ENCODE assay signal across 14 cellular contexts in genomic region chr9:96386157-96386556, GRCh38. TPM values are rescaled to one million over a fixed set of nuclear protein-coding genes. Genes with fewer than 3 reads are reported as not detected.
DNase-seq lines count a peak whose midpoint lies in the region; ATAC-seq, FAIRE-seq and TF ChIP-seq lines count a peak whose summit lies in the region.
"Had no signal": no experiment of that assay in that cellular context is flagged by ENCODE, and none has a peak within 500 bp of the region (broad histone marks: within the 10 kb centered on the region; RNA-seq: fewer than 3 reads in every experiment).

No MANE protein-coding gene starts in this region.

- intact Hi-C loops in K562 (cut with micrococcal nuclease), result no loop called here

- H3K27me3 ChIP-seq in SK-N-SH (ENCODE audit: insufficient read depth) (no peaks in the 10 kb centered on the region), K562 (ENCODE audit: control insufficient read depth in 2 of 2, insufficient read depth in 2 of 2, low read length in 2 of 2) (no peaks in the 10 kb centered on the region), liver (ENCODE audit: control insufficient read depth in 4 of 4, insufficient read depth in 4 of 4, low read length in 3 of 4) (no peaks in the 10 kb centered on the region), foreskin keratinocyte (no peaks in the 10 kb centered on the region)

- TF ChIP-seq RAD21 in SK-N-SH (IDR thresholded peaks at IDR 0.05; ENCODE audit: low read length) (no peak), K562 (CRISPR knock-in tag; conservative IDR thresholded peaks at IDR 0.05 in 1 of 2, IDR thresholded peaks at IDR 0.05 in 1 of 2) (no peak), liver (IDR thresholded peaks at IDR 0.05) (no peak)

- H3K4me2 ChIP-seq in SK-N-SH (no peak overlapping the region), K562 (ENCODE audit: insufficient read depth, low read length) (no peak overlapping the region)
- H3K4me2 ChIP-seq: BLaER1 treated with 17β-estradiol and CSF1 and Interleukin-3, amounts not matched to agents 10 nM and 100 nM had no signal

- DNase-seq in SK-N-SH, result no peak
- DNase-seq in K562 (ENCODE audit: extremely low read depth in 1 of 4, low spot score in 3 of 4), result no peak
- no peak for DNase-seq in foreskin keratinocyte
- DNase-seq: ACHN; CD4-positive, alpha-beta memory T cell; DND-41; GF-D8; GM23248 had no signal

- H3K4me3 ChIP-seq in SK-N-SH (ENCODE audit: low read depth in 2 of 2, low read length in 1 of 2) (no peak overlapping the region), K562 (no peak overlapping the region), liver (ENCODE audit: low read depth in 1 of 3, low read length in 3 of 3) (no peak overlapping the region)
- H3K4me3 ChIP-seq: BLaER1 treated with 17β-estradiol and CSF1 and Interleukin-3, amounts not matched to agents 10 nM and 100 nM; GM23248 had no signal

- in situ Hi-C loops in K562 (cut with MboI), result no loop called here

- FAIRE-seq in G401.6 (lab: Jason Lieb, UNC) (peak; percentile 70), K562 (lab: Jason Lieb, UNC) (peak; percentile 15)

- CTCF ChIA-PET in SK-N-SH (lab: Yijun Ruan, JAX) (interaction anchor here (1.0 to 1.1 kb wide), 3 partner anchors 9 to 280 kb away, joined by 3 to 4 read pairs (median 3); no protein-coding TSS in a partner anchor), K562 (lab: Yijun Ruan, JAX; ENCODE audit: low intra/inter-chr PET ratio) (no interaction called here)

- no peaks in the 10 kb centered on the region for H3K9me1 ChIP-seq in K562 (ENCODE audit: control insufficient read depth, insufficient read depth, low read length)

- peaks cover 5% of the 10 kb centered on the region for H3F3A ChIP-seq in SK-N-SH (replicated peaks; ENCODE audit: insufficient read depth)

- peak overlapping the region; percentile 27; the same call in 1 of the 2 replicates for H2AFZ ChIP-seq in SK-N-SH (ENCODE audit: low read depth)
- no peak overlapping the region for H2AFZ ChIP-seq in K562 (ENCODE audit: low read depth, low read length)
- H2AFZ ChIP-seq: GM23248 had no signal

- H3K4me1 ChIP-seq in SK-N-SH (ENCODE audit: control insufficient read depth in 1 of 2, insufficient read depth in 2 of 2, low read depth in 1 of 2, low read length in 1 of 2), result peaks cover 9 to 18% of the 10 kb centered on the region in 2 experiments; a peak in 3 of 4 replicates
- H3K4me1 ChIP-seq in K562 (replicated peaks in 1 of 2; ENCODE audit: control insufficient read depth in 2 of 2, insufficient read depth in 2 of 2, low read length in 2 of 2), result peaks cover 9 to 13% of the 10 kb centered on the region in 2 experiments; a peak in 3 of 5 replicates
- peaks cover 8 to 50% (median 33%) of the 10 kb centered on the region in 4 donors for H3K4me1 ChIP-seq in liver (ENCODE audit: control insufficient read depth in 4 of 4, insufficient read depth in 4 of 4, low read length in 3 of 4)
- H3K4me1 ChIP-seq in foreskin keratinocyte, result peaks cover 5% of the 10 kb centered on the region

- no peaks in the 10 kb centered on the region for H3K9me3 ChIP-seq in SK-N-SH
- H3K9me3 ChIP-seq in K562 (replicated peaks; ENCODE audit: control insufficient read depth, insufficient read depth, low read depth, low read length), result no peaks in the 10 kb centered on the region
- no peaks in the 10 kb centered on the region for H3K9me3 ChIP-seq in liver (ENCODE audit: control insufficient read depth in 4 of 4, low read length in 3 of 4)
- H3K9me3 ChIP-seq: BLaER1 treated with 17β-estradiol and CSF1 and Interleukin-3, amounts not matched to agents 10 nM and 100 nM had no signal

- POLR2A ChIA-PET in SK-N-SH (lab: Yijun Ruan, JAX) (no interaction called here), K562 (lab: Yijun Ruan, JAX) (no interaction called here)

- BruUV-seq in K562 (replicated peaks; lab: Mats Ljungman, UMichigan), result no TSS peak

- H3K9ac ChIP-seq in SK-N-SH (no peak overlapping the region), K562 (ENCODE audit: insufficient read depth in 1 of 2, low read depth in 2 of 2, low read length in 2 of 2) (no peak overlapping the region), liver (ENCODE audit: low read depth in 1 of 2, low read length in 2 of 2) (no peak overlapping the region)
- H3K9ac ChIP-seq: BLaER1 treated with 17β-estradiol and CSF1 and Interleukin-3, amounts not matched to agents 10 nM and 100 nM; GM23248 had no signal

- peaks cover 16 to 17% of the 10 kb centered on the region in 2 experiments for H3K36me3 ChIP-seq in SK-N-SH (replicated peaks in 1 of 2; ENCODE audit: control insufficient read depth in 1 of 2, insufficient read depth in 2 of 2, low read length in 1 of 2)
- peaks cover 62% of the 10 kb centered on the region for H3K36me3 ChIP-seq in K562 (ENCODE audit: control insufficient read depth, insufficient read depth, low read length)
- no peaks in the 10 kb centered on the region for H3K36me3 ChIP-seq in liver (ENCODE audit: control insufficient read depth in 4 of 4, insufficient read depth in 3 of 4, low read depth in 1 of 4, low read length in 3 of 4)

- H4K20me1 ChIP-seq in SK-N-SH (ENCODE audit: insufficient read depth) (no peaks in the 10 kb centered on the region), K562 (replicated peaks; ENCODE audit: control insufficient read depth, insufficient read depth, low read length) (no peaks in the 10 kb centered on the region; the same call in 1 of the 2 replicates)

- peaks cover 28% of the 10 kb centered on the region for H3K79me2 ChIP-seq in SK-N-SH (ENCODE audit: insufficient read depth)
- no peaks in the 10 kb centered on the region for H3K79me2 ChIP-seq in K562 (ENCODE audit: control insufficient read depth, insufficient read depth, low read length)

- H3K27ac ChIP-seq in SK-N-SH (ENCODE audit: low read depth in 2 of 2, low read length in 1 of 2) (no peak overlapping the region), K562 (ENCODE audit: extremely low read depth, low read depth, low read length) (no peak overlapping the region), liver (ENCODE audit: low read depth in 1 of 2, low read length in 2 of 2) (no peak overlapping the region), foreskin keratinocyte (no peak overlapping the region)
- H3K27ac ChIP-seq: BLaER1 treated with 17β-estradiol and CSF1 and Interleukin-3, amounts not matched to agents 10 nM and 100 nM; GM23248 had no signal

- no peak for TF ChIP-seq POLR2A in K562 (conservative IDR thresholded peaks at IDR 0.05)

- TF ChIP-seq CTCF in SK-N-SH (IDR thresholded peaks at IDR 0.05), result no peak
- no peak for TF ChIP-seq CTCF in K562 (IDR thresholded peaks at IDR 0.05 in 2 of 3, conservative IDR thresholded peaks at IDR 0.05 in 1 of 3; ENCODE audit: insufficient read depth in 2 of 3, low read depth in 1 of 3, low read length in 3 of 3)
- TF ChIP-seq CTCF in liver (IDR thresholded peaks at IDR 0.05; ENCODE audit: low read depth, low read length, missing input control), result no peak
- TF ChIP-seq CTCF in foreskin keratinocyte (conservative IDR thresholded peaks at IDR 0.05), result no peak

- TF ChIP-seq EP300 in SK-N-SH (IDR thresholded peaks at IDR 0.05; ENCODE audit: borderline replicate concordance in 1 of 2, low read depth in 1 of 2, low read length in 1 of 2) (no peak), K562 (IDR thresholded peaks at IDR 0.05; ENCODE audit: low read length) (no peak)

- H3K9me2 ChIP-seq in SK-N-SH, result no peaks in the 10 kb centered on the region

- ATAC-seq in SK-N-SH treated with all-trans-retinoic acid at 6 μM for 48 hours (no peak), K562 (no peak), GM21786 (IDR thresholded peaks at IDR 0.05; ENCODE audit: unreplicated experiment) (no peak), GM19035 (IDR thresholded peaks at IDR 0.05; ENCODE audit: unreplicated experiment) (no peak), foreskin keratinocyte (no peak)

RNA-seq across cellular contexts. Expression of gene SLC35D2, which starts 2.6 kb away (rescaled TPM):
- 26.1 and 27.0 TPM in 2 replicates for polyA plus RNA-seq in SK-N-SH (2012; rRNA removed)
- 35.4 and 41.2 TPM in 2 replicates for polyA plus RNA-seq in SK-N-SH (2012; cell fraction: cytosol; rRNA removed)
- polyA plus RNA-seq in SK-N-SH (2012; cell fraction: nucleus; rRNA removed), result 16.6 and 24.0 TPM in 2 replicates
- total RNA-seq in K562 (2011; cell fraction: chromatin; rRNA removed; ENCODE audit: low replicate concordance), result 10.4 and 12.2 TPM in 2 replicates
- 7.6 and 8.5 TPM in 2 replicates for total RNA-seq in K562 (2011; cell fraction: nucleolus; rRNA removed)
- 13.0 and 19.7 TPM in 2 replicates for total RNA-seq in K562 (2011; cell fraction: nucleoplasm; rRNA removed)
- total RNA-seq in K562 (2014; rRNA removed), result 7.9 and 8.0 TPM in 2 replicates
- total RNA-seq in K562 (2014; rRNA removed; fragmentation: Illumina TruSeq; extraction: Trizol), result 11.8 and 13.9 TPM in 2 replicates
- total RNA-seq in K562 (2015; rRNA removed; fragmentation: Illumina TruSeq; extraction: Trizol), result 12.9 and 13.2 TPM in 2 replicates
- total RNA-seq in K562 (2021), result 10.6 and 11.7 TPM in 2 replicates
- polyA plus RNA-seq in K562 (2011; rRNA removed), result 11.2 and 14.9 TPM in 2 replicates
- 8.2 and 13.3 TPM in 2 replicates for polyA plus RNA-seq in K562 (2011; cell fraction: cytosol; rRNA removed)
- polyA plus RNA-seq in K562 (2011; cell fraction: nucleus; rRNA removed), result 8.4 and 9.7 TPM in 2 replicates
- polyA plus RNA-seq in K562 (2012), result 14.5 and 32.7 TPM in 2 replicates
- polyA plus RNA-seq in K562 (2014; fragmentation: Illumina TruSeq; extraction: Trizol), result 12.1 and 12.7 TPM in 2 replicates
- 1 to 10 TPM; 2.9 to 3.2 TPM for polyA plus RNA-seq in K562 (2014; fragmentation: Nextera tagmentation; extraction: Ambion mirVana)
- 9.0 and 14.1 TPM in 2 replicates for polyA plus RNA-seq in K562 (2014; rRNA removed)
- 8.9 and 9.0 TPM in 2 replicates for polyA minus RNA-seq in K562 (2011; rRNA and poly(A)+ RNA removed)
- polyA minus RNA-seq in K562 (2011; cell fraction: cytosol; rRNA and poly(A)+ RNA removed), result 5.2 and 5.9 TPM in 2 replicates
- 2.2 and 4.7 TPM in 2 replicates for polyA minus RNA-seq in K562 (2011; cell fraction: nucleus; rRNA and poly(A)+ RNA removed)
- 10 to 100 TPM; 27.9 to 44.6 TPM for total RNA-seq in liver
- polyA plus RNA-seq in liver, result 10 to 100 TPM; 19.2 to 27.2 TPM
- 15.0 and 24.1 TPM in 2 replicates for total RNA-seq in foreskin keratinocyte
- polyA plus RNA-seq in foreskin keratinocyte, result 17.0 and 24.0 TPM in 2 replicates

RNA-seq across cellular contexts. Expression of gene ZNF367, which starts 32.0 kb away (rescaled TPM):
- polyA plus RNA-seq in SK-N-SH (2012; rRNA removed) (1.5 TPM in 2 replicates), K562 (2011; rRNA removed) (7.3 and 9.1 TPM in 2 replicates), K562 (2014; fragmentation: Illumina TruSeq; extraction: Trizol) (9.4 and 10.0 TPM in 2 replicates), K562 (2014; fragmentation: Nextera tagmentation; extraction: Ambion mirVana) (1 to 10 TPM; 2.7 TPM), K562 (2014; rRNA removed) (9.9 and 10.8 TPM in 2 replicates), liver (1 to 10 TPM in 1 of 2 donors, under 1 TPM in 1; 0.36 to 2.1 TPM), foreskin keratinocyte (3.5 and 4.3 TPM in 2 replicates)
- 1.6 and 1.7 TPM in 2 replicates for polyA plus RNA-seq in SK-N-SH (2012; cell fraction: cytosol; rRNA removed)
- 1.8 and 2.3 TPM in 2 replicates for polyA plus RNA-seq in SK-N-SH (2012; cell fraction: nucleus; rRNA removed)
- 5.9 and 11.7 TPM in 2 replicates for total RNA-seq in K562 (2011; cell fraction: chromatin; rRNA removed; ENCODE audit: low replicate concordance)
- 5.3 and 6.2 TPM in 2 replicates for total RNA-seq in K562 (2011; cell fraction: nucleolus; rRNA removed)
- total RNA-seq in K562 (2011; cell fraction: nucleoplasm; rRNA removed), result 7.2 and 10.0 TPM in 2 replicates
- total RNA-seq in K562 (2014; rRNA removed) (12.4 and 13.2 TPM in 2 replicates), K562 (2014; rRNA removed; fragmentation: Illumina TruSeq; extraction: Trizol) (11.8 and 13.2 TPM in 2 replicates), K562 (2015; rRNA removed; fragmentation: Illumina TruSeq; extraction: Trizol) (12.6 and 14.4 TPM in 2 replicates), K562 (2021) (13.1 and 13.2 TPM in 2 replicates), liver (10 to 100 TPM in 1 of 2 donors, 1 to 10 TPM in 1; 1.8 to 18.1 TPM), foreskin keratinocyte (11.7 and 11.9 TPM in 2 replicates)
- 3.0 and 3.3 TPM in 2 replicates for polyA plus RNA-seq in K562 (2011; cell fraction: cytosol; rRNA removed)
- 6.6 and 7.8 TPM in 2 replicates for polyA plus RNA-seq in K562 (2011; cell fraction: nucleus; rRNA removed)
- 6.5 and 7.2 TPM in 2 replicates for polyA plus RNA-seq in K562 (2012)
- polyA minus RNA-seq in K562 (2011; rRNA and poly(A)+ RNA removed), result 5.4 and 6.1 TPM in 2 replicates
- 3.6 TPM in 2 replicates for polyA minus RNA-seq in K562 (2011; cell fraction: cytosol; rRNA and poly(A)+ RNA removed)
- polyA minus RNA-seq in K562 (2011; cell fraction: nucleus; rRNA and poly(A)+ RNA removed), result 6.5 and 6.6 TPM in 2 replicates
